In genomic region chr1:165645654-165646366, GRCh38 we compare ENCODE assay signal across 11 cellular contexts. TPM values are rescaled to one million over a fixed set of nuclear protein-coding genes. Genes with fewer than 3 reads are reported as not detected.
A peak's percentile ranks its signal among the peaks of the same experiment; 100 is the strongest.
DNase-seq lines count a peak whose midpoint lies in the region; ATAC-seq, FAIRE-seq and TF ChIP-seq lines count a peak whose summit lies in the region.
"Had no signal": no experiment of that assay in that cellular context is flagged by ENCODE, and none has a peak within 500 bp of the region (broad histone marks: within the 10 kb centered on the region; RNA-seq: fewer than 3 reads in every experiment).

No MANE protein-coding gene starts in this region.

- H3K4me3 ChIP-seq in right atrium auricular region: no peak overlapping the region
- peak overlapping the region; percentile 2 for H3K4me3 ChIP-seq in epithelial cell of proximal tubule (ENCODE audit: low read depth, low read length)
- H3K4me3 ChIP-seq in stomach: no peak overlapping the region

- WGBS in stomach, 5 donors: 29 to 52% (median 44%) methylated on average over 8 of the region's 8 CpGs

- H3K27me3 ChIP-seq in right atrium auricular region: no peaks in the 10 kb centered on the region
- no peaks in the 10 kb centered on the region for H3K27me3 ChIP-seq in stomach

- H3K4me1 ChIP-seq in right atrium auricular region (peaks cover 0 to 54% of the 10 kb centered on the region in 2 donors), stomach (peaks cover 0 to 65% (median 39%) of the 10 kb centered on the region in 4 donors)

- no peak for TF ChIP-seq EP300 in stomach (IDR thresholded peaks at IDR 0.05)

- FAIRE-seq in urothelium cell line (lab: Jason Lieb, UNC): no peak

- DNase-seq in Right ventricle myocardium superior (peak; percentile 52), right atrium auricular region (ENCODE audit: low spot score) (no peak), HuH-7 (ENCODE audit: low spot score) (peak; percentile 10), epithelial cell of proximal tubule (ENCODE audit: low read depth) (peak; percentile 74), stomach (peak; percentile 79), dedifferentiated amniotic fluid mesenchymal stem cell (ENCODE audit: extremely low spot score) (no peak), NCI-H1092 treated with DMSO at 0.1 percent for 48 hours (lab: John Stamatoyannopoulos, UW) (no peak), urothelium cell line (ENCODE audit: low spot score) (no peak)
- DNase-seq: activated CD8-positive, alpha-beta memory T cell treated with anti-CD3 and anti-CD28 coated beads, Interleukin-2, amount 50 U/mL, for 48 hours; DMS79; NCI-H226 had no signal

- no peak for TF ChIP-seq POLR2A in stomach (IDR thresholded peaks at IDR 0.05)

- no peaks in the 10 kb centered on the region for H3K9me3 ChIP-seq in right atrium auricular region
- H3K9me3 ChIP-seq in stomach: no peaks in the 10 kb centered on the region

- peak; percentile 61 for ATAC-seq in Right ventricle myocardium superior (ENCODE audit: poor library complexity)

- TF ChIP-seq CTCF in right atrium auricular region (IDR thresholded peaks at IDR 0.05) (no peak), epithelial cell of proximal tubule (conservative IDR thresholded peaks at IDR 0.05; ENCODE audit: low read depth, low read length) (no peak), stomach (IDR thresholded peaks at IDR 0.05) (no peak)

- H3K36me3 ChIP-seq in right atrium auricular region (peaks cover 7% of the 10 kb centered on the region), stomach (peaks cover 0 to 17% (median 13%) of the 10 kb centered on the region in 4 donors)

- H3K27ac ChIP-seq in right atrium auricular region (no peak overlapping the region), stomach (peak overlapping the region in 4 of 5 donors; percentile 18 to 61 (median 40))

- intact Hi-C loops in Right ventricle myocardium superior (cut with DNase I): no loop called here
- intact Hi-C loops in stomach (cut with DNase I; ENCODE audit: low total_unique reads): no loop called here

RNA-seq across cellular contexts. Expression of gene MGST3, which starts 14.8 kb away (rescaled TPM):
- total RNA-seq in Right ventricle myocardium superior (601 TPM), right atrium auricular region (100 to 1,000 TPM; 491 to 509 TPM), epithelial cell of proximal tubule (197 and 227 TPM in 2 replicates), stomach (100 to 1,000 TPM in 4 of 5 donors, 10 to 100 TPM in 1; 46.1 to 310 (median 120) TPM)
- 100 to 1,000 TPM; 107 to 178 (median 127) TPM for polyA plus RNA-seq in stomach

RNA-seq across cellular contexts. Expression of gene ALDH9A1, which starts 52.6 kb away (rescaled TPM):
- total RNA-seq in Right ventricle myocardium superior (54.7 TPM), right atrium auricular region (10 to 100 TPM; 55.0 to 66.2 TPM), epithelial cell of proximal tubule (44.5 and 57.6 TPM in 2 replicates), stomach (100 to 1,000 TPM in 1 of 5 donors, 10 to 100 TPM in 3, under 1 TPM in 1; 0.87 to 101 (median 45.9) TPM)
- polyA plus RNA-seq in stomach: 10 to 100 TPM; 25.2 to 51.0 (median 35.8) TPM

Comparison
In these comparisons a context has a peak if more than half of its experiments do, and no peak if none do; other contexts are left out.
1. DNase-seq: peak in Right ventricle myocardium superior (single experiment), HuH-7 (single experiment), epithelial cell of proximal tubule (single experiment) and stomach (single experiment); none in right atrium auricular region (single experiment), dedifferentiated amniotic fluid mesenchymal stem cell (single experiment), NCI-H1092 treated with DMSO at 0.1 percent for 48 hours (single experiment) and urothelium cell line (single experiment).
2. H3K27ac ChIP-seq: peak in stomach (4 of 5); none in right atrium auricular region (0 of 2).